Comparison of ENCODE assay signal across 16 cellular contexts in genomic region chr1:212625781-212626450, GRCh38. TPM values are rescaled to one million over a fixed set of nuclear protein-coding genes. Genes with fewer than 3 reads are reported as not detected.
DNase-seq lines count a peak whose midpoint lies in the region; ATAC-seq and TF ChIP-seq lines count a peak whose summit lies in the region.
"Had no signal": no experiment of that assay in that cellular context is flagged by ENCODE, and none has a peak within 500 bp of the region (broad histone marks: within the 10 kb centered on the region; RNA-seq: fewer than 3 reads in every experiment).

No MANE protein-coding gene starts in this region.

- H3K4me3 Mint-ChIP-seq in Calu3 (ENCODE audit: low read depth, unreplicated experiment) (no peak overlapping the region), T-helper 17 cell (peak overlapping the region; percentile 39)
- H3K4me3 Mint-ChIP-seq: CD4-positive, alpha-beta T cell had no signal

- intact Hi-C loops in Calu3 (cut with micrococcal nuclease; ENCODE audit: unreplicated experiment) = no loop called here

- TF ChIP-seq CTCF in Calu3 (IDR thresholded peaks at IDR 0.05; ENCODE audit: unreplicated experiment) = no peak

- H3K9me3 ChIP-seq in T-helper 17 cell (ENCODE audit: control insufficient read depth, low read length, poor library complexity, severe bottlenecking) = no peaks in the 10 kb centered on the region
- H3K9me3 ChIP-seq: HAP-1 had no signal

- no peaks in the 10 kb centered on the region for H3K27me3 Mint-ChIP-seq in Calu3 (ENCODE audit: unreplicated experiment)
- peaks cover 30% of the 10 kb centered on the region for H3K27me3 Mint-ChIP-seq in T-helper 17 cell
- H3K27me3 Mint-ChIP-seq: CD4-positive, alpha-beta T cell had no signal

- H3K36me3 Mint-ChIP-seq in Calu3 (ENCODE audit: insufficient read depth, unreplicated experiment) (peaks cover 8% of the 10 kb centered on the region), T-helper 17 cell (ENCODE audit: low read depth) (no peaks in the 10 kb centered on the region)

- no TSS peak for BruUV-seq in Calu3 (replicated peaks; lab: Mats Ljungman, UMichigan)

- CTCF ChIA-PET in Calu3 (lab: Charles Lee) = no interaction called here

- no peak for DNase-seq in Calu3
- no peak for DNase-seq in T-helper 17 cell
- DNase-seq in islet precursor cell = peak; percentile 54
- no peak for DNase-seq in activated CD4-positive, alpha-beta T cell treated with anti-CD3 and anti-CD28 coated beads, Interleukin-2, amount 50 U/mL, for 4 hours
- DNase-seq in NCI-H1930 (lab: John Stamatoyannopoulos, UW) = no peak
- DNase-seq in NCI-H1694 (lab: John Stamatoyannopoulos, UW) = no peak
- DNase-seq: AML-193; CD4-positive, alpha-beta T cell; DMS 273 treated with DMSO at 0.1 percent for 48 hours; DMS53; DND-41; EL; GM23248 had no signal

- H3K27ac Mint-ChIP-seq in Calu3 (ENCODE audit: unreplicated experiment) (peak overlapping the region; percentile 45), T-helper 17 cell (no peak overlapping the region)
- H3K27ac Mint-ChIP-seq: CD4-positive, alpha-beta T cell had no signal

- no peaks in the 10 kb centered on the region for H3K9me3 Mint-ChIP-seq in Calu3 (ENCODE audit: low read depth, unreplicated experiment)
- H3K9me3 Mint-ChIP-seq: CD4-positive, alpha-beta T cell had no signal

- ATAC-seq in T-helper 17 cell = no peak
- ATAC-seq: GM12878, HepG2 had no signal

- no peaks in the 10 kb centered on the region for H3K4me1 Mint-ChIP-seq in Calu3 (ENCODE audit: low read depth, unreplicated experiment)
- H3K4me1 Mint-ChIP-seq in T-helper 17 cell = peaks cover 6% of the 10 kb centered on the region

RNA-seq across cellular contexts. Expression of gene ATF3, which starts 17.4 kb away (rescaled TPM):
- total RNA-seq in Calu3 (2022) (11.1 and 13.0 TPM in 2 replicates), T-helper 17 cell (10 to 100 TPM; 53.0 to 72.5 TPM)
